Comparison of ENCODE assay signal across 11 cellular contexts in the genomic region with DNA sequence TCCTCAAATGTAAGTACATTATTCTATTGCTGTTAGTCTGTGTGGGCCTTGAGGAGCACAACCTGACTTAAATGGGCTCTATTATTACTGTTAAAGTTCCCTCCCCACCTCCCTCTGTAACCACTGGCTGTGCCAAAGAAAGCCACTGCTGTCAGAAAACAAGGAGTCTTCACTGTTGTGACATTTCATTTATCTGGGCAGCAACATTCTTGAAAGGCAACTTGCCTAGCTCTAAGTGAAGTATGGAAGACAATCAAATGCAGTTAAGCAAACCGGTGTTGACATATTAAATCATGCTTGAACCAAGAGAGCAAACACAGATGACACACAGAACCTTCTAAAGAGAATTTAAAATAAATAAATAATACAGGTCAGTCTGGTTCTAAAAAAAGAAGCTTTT.
"Had no signal": no experiment of that assay in that cellular context is flagged by ENCODE, and none has a peak within 500 bp of the region (broad histone marks: within the 10 kb centered on the region; RNA-seq: fewer than 3 reads in every experiment).

No MANE protein-coding gene starts in this region.

- H3K9me3 ChIP-seq: ovary had no signal

- H3K27me3 ChIP-seq: ovary had no signal

- DNase-seq: activated CD4-positive, CD25-positive, alpha-beta regulatory T cell treated with anti-CD3 and anti-CD28 coated beads, Interleukin-2, amount 50 U/mL, for 72 hours; activated naive CD8-positive, alpha-beta T cell treated with anti-CD3 and anti-CD28 coated beads for 36 hours; amygdala; cortex of kidney; effector CD4-positive, alpha-beta T cell; foreskin fibroblast; glutamatergic neuron; ovary; stimulated activated CD4-positive, alpha-beta T cell treated with anti-CD3 and anti-CD28 coated beads, Interleukin-12 subunit alpha, Interleukin-12 subunit beta, amount 100 ng/mL, for 4 hours; T-helper 9 cell had no signal

- H3K4me3 ChIP-seq: ovary had no signal

- H3K36me3 ChIP-seq: ovary had no signal

- ATAC-seq: stimulated activated effector memory CD8-positive, alpha-beta T cell treated with anti-CD3 and anti-CD28 coated beads, Interleukin-12 subunit alpha, Interleukin-12 subunit beta, amount 100 ng/mL, for 72 hours had no signal

- H3K27ac ChIP-seq: ovary had no signal
